ENCODE assay signal across 8 cellular contexts in genomic region chr2:70123051-70123828, GRCh38. TPM values are rescaled to one million over a fixed set of nuclear protein-coding genes. Genes with fewer than 3 reads are reported as not detected.
DNase-seq lines count a peak whose midpoint lies in the region; FAIRE-seq and TF ChIP-seq lines count a peak whose summit lies in the region.

No MANE protein-coding gene starts in this region.

- H3K4me3 ChIP-seq in fibroblast of mammary gland (ENCODE audit: control insufficient read depth, low read depth, low read length) (peak overlapping the region; percentile 56), neutrophil (ENCODE audit: low read depth in 1 of 2, low read length in 1 of 2) (peak overlapping the region; percentile 71 to 79)

- H3K4me1 ChIP-seq in neutrophil (ENCODE audit: control insufficient read depth in 1 of 2, insufficient read depth in 1 of 2, low read depth in 1 of 2, low read length in 1 of 2): peaks cover 70% of the 10 kb centered on the region in 2 experiments

- no peak for TF ChIP-seq CTCF in fibroblast of mammary gland (conservative IDR thresholded peaks at IDR 0.05; ENCODE audit: control insufficient read depth, insufficient read depth, low read depth, low read length)
- no peak for TF ChIP-seq CTCF in neutrophil (IDR thresholded peaks at IDR 0.05)
- TF ChIP-seq CTCF in GM20000 (IDR thresholded peaks at IDR 0.05; ENCODE audit: extremely low read depth, missing control alignments): no peak

- FAIRE-seq in frontal cortex (lab: Jason Lieb, UNC): no peak

- no peaks in the 10 kb centered on the region for H3K9me3 ChIP-seq in neutrophil

- no peaks in the 10 kb centered on the region for H3K27me3 ChIP-seq in neutrophil

- DNase-seq in NCI-H748 (lab: John Stamatoyannopoulos, UW; ENCODE audit: unreplicated experiment) (peak; percentile 38), NCI-H748 treated with DMSO at 0.1 percent for 48 hours (lab: John Stamatoyannopoulos, UW) (no peak), SW480 (ENCODE audit: low spot score) (peak; percentile 90), fibroblast of mammary gland (ENCODE audit: low read depth) (peak; percentile 70), midbrain (lab: John Stamatoyannopoulos, UW) (no peak), frontal cortex (ENCODE audit: low spot score in 2 of 2) (no peak), GM20000 (ENCODE audit: low spot score) (no peak)

- no peaks in the 10 kb centered on the region for H3K36me3 ChIP-seq in neutrophil

- H3K27ac ChIP-seq in neutrophil: peak overlapping the region; percentile 99

RNA-seq across cellular contexts. Expression of gene PCBP1, which starts 36.0 kb away (rescaled TPM):
- total RNA-seq in frontal cortex: 30.6 TPM

Comparison
In these comparisons a context has a peak if more than half of its experiments do, and no peak if none do; other contexts are left out.
1. DNase-seq: peak in NCI-H748 (single experiment), SW480 (single experiment) and fibroblast of mammary gland (single experiment); none in NCI-H748 treated with DMSO at 0.1 percent for 48 hours (single experiment), midbrain (single experiment), frontal cortex (0 of 2) and GM20000 (single experiment).